Comparison of ENCODE assay signal across 2 cellular contexts in the genomic region with DNA sequence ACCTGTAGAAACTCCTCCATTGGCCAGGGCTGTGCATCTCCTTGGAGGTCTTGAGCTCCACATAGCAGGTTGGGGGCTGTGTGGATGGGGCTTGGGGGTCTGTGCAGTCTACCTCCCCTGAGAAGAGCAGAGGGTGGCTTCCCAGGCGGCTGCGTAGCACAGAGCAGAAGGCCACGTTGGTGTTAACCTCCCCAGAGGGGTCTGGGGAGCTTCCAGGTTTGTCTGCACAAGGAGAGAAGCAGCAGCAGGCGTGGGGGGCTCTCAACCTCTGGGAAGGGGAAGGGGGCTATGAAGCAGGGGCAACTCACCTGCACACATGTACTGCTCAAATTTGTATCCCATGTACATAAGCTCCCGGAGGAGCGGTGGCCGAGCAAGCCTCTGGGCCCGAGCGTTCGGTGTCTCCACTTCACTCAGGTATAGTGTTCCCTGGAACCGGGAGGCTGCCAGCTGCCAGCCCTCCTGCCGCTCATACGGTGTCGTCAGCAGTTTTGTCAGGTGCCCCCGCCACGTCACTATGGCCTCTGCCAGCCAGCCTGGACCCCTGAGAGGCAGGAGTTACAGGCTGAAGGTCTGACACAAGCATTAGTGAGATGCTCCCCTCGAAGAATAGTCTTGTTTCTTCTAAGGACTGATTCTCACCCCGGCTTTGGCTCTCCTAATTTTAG.
TF ChIP-seq lines count a peak whose summit lies in the region.

No MANE protein-coding gene starts in this region.

TF ChIP-seq in HEK293, 187 proteins besides CTCF, POLR2A, EP300 and RAD21 (continued from another document and continues in another):
- peak; percentile 82 for TF ChIP-seq PRDM10 (tag by site-specific recombination; IDR thresholded peaks at IDR 0.05)
- no peak for TF ChIP-seq ZNF670 (tag by site-specific recombination; IDR thresholded peaks at IDR 0.05; ENCODE audit: low read depth)
- TF ChIP-seq WT1 (tag by site-specific recombination; IDR thresholded peaks at IDR 0.05), result 0 out of 2 replicates have a peak, but pooled peaks have one; percentile 17
- no peak for TF ChIP-seq ZNF791 (tag by site-specific recombination; IDR thresholded peaks at IDR 0.05)
- TF ChIP-seq ZBTB20 (tag by site-specific recombination; IDR thresholded peaks at IDR 0.05), result peak; percentile 12; the same call in 1 of the 2 replicates
- peak; percentile 54 for TF ChIP-seq GLIS2 (tag by site-specific recombination; IDR thresholded peaks at IDR 0.05)
- TF ChIP-seq ZNF341 (tag by site-specific recombination; IDR thresholded peaks at IDR 0.05; ENCODE audit: low read depth), result 0 out of 2 replicates have a peak, but pooled peaks have one; percentile 11
- TF ChIP-seq ZIC2 (tag by site-specific recombination; IDR thresholded peaks at IDR 0.05), result 0 out of 2 replicates have a peak, but pooled peaks have one; percentile 33
- peak; percentile 91 for TF ChIP-seq ZNF629 (tag by site-specific recombination; IDR thresholded peaks at IDR 0.05)
- no peak for TF ChIP-seq SCRT2 (tag by site-specific recombination; IDR thresholded peaks at IDR 0.05)
- no peak for TF ChIP-seq ZNF239 (tag by site-specific recombination; IDR thresholded peaks at IDR 0.05)
- peak; percentile 76; the same call in 1 of the 2 replicates for TF ChIP-seq ZNF184 (tag by site-specific recombination; IDR thresholded peaks at IDR 0.05)
- TF ChIP-seq, protein P1, sequence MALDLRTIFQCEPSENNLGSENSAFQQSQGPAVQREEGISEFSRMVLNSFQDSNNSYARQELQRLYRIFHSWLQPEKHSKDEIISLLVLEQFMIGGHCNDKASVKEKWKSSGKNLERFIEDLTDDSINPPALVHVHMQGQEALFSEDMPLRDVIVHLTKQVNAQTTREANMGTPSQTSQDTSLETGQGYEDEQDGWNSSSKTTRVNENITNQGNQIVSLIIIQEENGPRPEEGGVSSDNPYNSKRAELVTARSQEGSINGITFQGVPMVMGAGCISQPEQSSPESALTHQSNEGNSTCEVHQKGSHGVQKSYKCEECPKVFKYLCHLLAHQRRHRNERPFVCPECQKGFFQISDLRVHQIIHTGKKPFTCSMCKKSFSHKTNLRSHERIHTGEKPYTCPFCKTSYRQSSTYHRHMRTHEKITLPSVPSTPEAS (tag by site-specific recombination; IDR thresholded peaks at IDR 0.05), result no peak
- TF ChIP-seq, protein P2, sequence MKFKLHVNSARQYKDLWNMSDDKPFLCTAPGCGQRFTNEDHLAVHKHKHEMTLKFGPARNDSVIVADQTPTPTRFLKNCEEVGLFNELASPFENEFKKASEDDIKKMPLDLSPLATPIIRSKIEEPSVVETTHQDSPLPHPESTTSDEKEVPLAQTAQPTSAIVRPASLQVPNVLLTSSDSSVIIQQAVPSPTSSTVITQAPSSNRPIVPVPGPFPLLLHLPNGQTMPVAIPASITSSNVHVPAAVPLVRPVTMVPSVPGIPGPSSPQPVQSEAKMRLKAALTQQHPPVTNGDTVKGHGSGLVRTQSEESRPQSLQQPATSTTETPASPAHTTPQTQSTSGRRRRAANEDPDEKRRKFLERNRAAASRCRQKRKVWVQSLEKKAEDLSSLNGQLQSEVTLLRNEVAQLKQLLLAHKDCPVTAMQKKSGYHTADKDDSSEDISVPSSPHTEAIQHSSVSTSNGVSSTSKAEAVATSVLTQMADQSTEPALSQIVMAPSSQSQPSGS (tag by site-specific recombination; IDR thresholded peaks at IDR 0.05; ENCODE audit: low read depth), result peak; percentile 34; the same call in 1 of the 2 replicates
- peak; percentile 86 for TF ChIP-seq ZBTB21 (tag by site-specific recombination; IDR thresholded peaks at IDR 0.05)
- TF ChIP-seq, protein P3, sequence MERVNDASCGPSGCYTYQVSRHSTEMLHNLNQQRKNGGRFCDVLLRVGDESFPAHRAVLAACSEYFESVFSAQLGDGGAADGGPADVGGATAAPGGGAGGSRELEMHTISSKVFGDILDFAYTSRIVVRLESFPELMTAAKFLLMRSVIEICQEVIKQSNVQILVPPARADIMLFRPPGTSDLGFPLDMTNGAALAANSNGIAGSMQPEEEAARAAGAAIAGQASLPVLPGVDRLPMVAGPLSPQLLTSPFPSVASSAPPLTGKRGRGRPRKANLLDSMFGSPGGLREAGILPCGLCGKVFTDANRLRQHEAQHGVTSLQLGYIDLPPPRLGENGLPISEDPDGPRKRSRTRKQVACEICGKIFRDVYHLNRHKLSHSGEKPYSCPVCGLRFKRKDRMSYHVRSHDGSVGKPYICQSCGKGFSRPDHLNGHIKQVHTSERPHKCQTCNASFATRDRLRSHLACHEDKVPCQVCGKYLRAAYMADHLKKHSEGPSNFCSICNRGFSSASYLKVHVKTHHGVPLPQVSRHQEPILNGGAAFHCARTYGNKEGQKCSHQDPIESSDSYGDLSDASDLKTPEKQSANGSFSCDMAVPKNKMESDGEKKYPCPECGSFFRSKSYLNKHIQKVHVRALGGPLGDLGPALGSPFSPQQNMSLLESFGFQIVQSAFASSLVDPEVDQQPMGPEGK (tag by site-specific recombination; IDR thresholded peaks at IDR 0.05), result peak; percentile 35; the same call in 1 of the 2 replicates
- TF ChIP-seq, protein P4, sequence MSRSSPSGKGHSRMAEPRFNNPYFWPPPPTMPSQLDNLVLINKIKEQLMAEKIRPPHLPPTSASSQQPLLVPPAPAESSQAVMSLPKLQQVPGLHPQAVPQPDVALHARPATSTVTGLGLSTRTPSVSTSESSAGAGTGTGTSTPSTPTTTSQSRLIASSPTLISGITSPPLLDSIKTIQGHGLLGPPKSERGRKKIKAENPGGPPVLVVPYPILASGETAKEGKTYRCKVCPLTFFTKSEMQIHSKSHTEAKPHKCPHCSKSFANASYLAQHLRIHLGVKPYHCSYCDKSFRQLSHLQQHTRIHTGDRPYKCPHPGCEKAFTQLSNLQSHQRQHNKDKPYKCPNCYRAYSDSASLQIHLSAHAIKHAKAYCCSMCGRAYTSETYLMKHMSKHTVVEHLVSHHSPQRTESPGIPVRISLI (tag by site-specific recombination; IDR thresholded peaks at IDR 0.05), result no peak

TF ChIP-seq in WTC11, 78 proteins besides CTCF, POLR2A, EP300 and RAD21 (continued from another document):
- TF ChIP-seq, protein P5, sequence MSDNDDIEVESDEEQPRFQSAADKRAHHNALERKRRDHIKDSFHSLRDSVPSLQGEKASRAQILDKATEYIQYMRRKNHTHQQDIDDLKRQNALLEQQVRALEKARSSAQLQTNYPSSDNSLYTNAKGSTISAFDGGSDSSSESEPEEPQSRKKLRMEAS (CRISPR knock-in tag; IDR thresholded peaks at IDR 0.05), result no peak
- TF ChIP-seq HMGA2 (CRISPR knock-in tag; IDR thresholded peaks at IDR 0.05), result no peak
- TF ChIP-seq CREM (CRISPR knock-in tag; IDR thresholded peaks at IDR 0.05), result no peak
- TF ChIP-seq TCF7 (CRISPR knock-in tag; IDR thresholded peaks at IDR 0.05; ENCODE audit: low read depth), result no peak
- TF ChIP-seq PRRX2 (CRISPR knock-in tag; IDR thresholded peaks at IDR 0.05), result no peak
- TF ChIP-seq ETV6 (CRISPR knock-in tag; IDR thresholded peaks at IDR 0.05), result no peak
